Comparison of ENCODE assay signal across 16 cellular contexts in the genomic region with DNA sequence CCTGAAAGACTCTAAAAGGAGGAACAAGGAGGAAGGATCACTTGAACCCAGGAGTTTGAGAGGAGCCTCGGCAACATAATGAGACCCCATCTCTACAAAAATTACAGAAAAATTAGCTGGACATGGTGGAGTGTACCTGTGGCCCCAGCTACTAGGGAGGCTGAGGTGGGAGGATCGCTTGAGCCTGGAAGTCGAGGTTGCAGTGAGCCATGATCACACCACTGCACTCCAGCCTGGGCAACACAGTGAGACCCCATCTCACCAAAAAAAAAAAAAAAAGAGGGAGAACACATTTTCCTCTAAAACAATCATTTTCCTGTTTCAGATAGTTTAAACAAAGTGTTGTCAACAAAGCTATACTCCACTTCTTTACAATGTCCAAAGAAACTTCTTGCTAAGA. TPM values are rescaled to one million over a fixed set of nuclear protein-coding genes. Genes with fewer than 3 reads are reported as not detected.
DNase-seq lines count a peak whose midpoint lies in the region; ATAC-seq, FAIRE-seq and TF ChIP-seq lines count a peak whose summit lies in the region.
"Had no signal": no experiment of that assay in that cellular context is flagged by ENCODE, and none has a peak within 500 bp of the region (broad histone marks: within the 10 kb centered on the region; RNA-seq: fewer than 3 reads in every experiment).

No MANE protein-coding gene starts in this region.

- peak overlapping the region; percentile 53 for H3K4me2 ChIP-seq in DOHH2 (ENCODE audit: low read length)
- peak overlapping the region; percentile 69 for H3K4me2 ChIP-seq in Karpas-422 (ENCODE audit: low read depth, low read length, poor library complexity, severe bottlenecking)
- H3K4me2 ChIP-seq in K562 (ENCODE audit: insufficient read depth, low read length) = no peak overlapping the region

- H3K27ac ChIP-seq in DOHH2 (ENCODE audit: low read depth, low read length) = peak overlapping the region; percentile 61
- 0 out of 2 replicates have a peak overlapping the region, but pooled peaks have one; percentile 36 for H3K27ac ChIP-seq in Karpas-422 (ENCODE audit: low read length)
- H3K27ac ChIP-seq in K562 (ENCODE audit: extremely low read depth, low read depth, low read length) = no peak overlapping the region
- H3K27ac ChIP-seq: coronary artery, Peyer's patch, right atrium auricular region, vagina had no signal

- no peak overlapping the region for H2AFZ ChIP-seq in Karpas-422 (ENCODE audit: low read length)
- no peak overlapping the region for H2AFZ ChIP-seq in K562 (ENCODE audit: low read depth, low read length)

- TF ChIP-seq RAD21 in K562 (CRISPR knock-in tag; conservative IDR thresholded peaks at IDR 0.05 in 1 of 2, IDR thresholded peaks at IDR 0.05 in 1 of 2) = no peak

- intact Hi-C loops in K562 (cut with micrococcal nuclease) (no loop called here), posterior vena cava (cut with DNase I) (no loop called here)

- CTCF ChIA-PET in K562 (lab: Yijun Ruan, JAX; ENCODE audit: low intra/inter-chr PET ratio) = no interaction called here

- H3F3A ChIP-seq in DOHH2 (ENCODE audit: control insufficient read depth, insufficient read depth) = peaks cover 13% of the 10 kb centered on the region

- no peak overlapping the region for H3K9ac ChIP-seq in Karpas-422 (ENCODE audit: low read length)
- H3K9ac ChIP-seq in K562 (ENCODE audit: insufficient read depth in 1 of 2, low read depth in 2 of 2, low read length in 2 of 2) = no peak overlapping the region

- POLR2A ChIA-PET in K562 (lab: Yijun Ruan, JAX) = interaction anchor here (0.5 to 1.6 kb wide), 3 partner anchors 9 to 67 kb away, joined by 3 to 4 read pairs (median 3); no protein-coding TSS in a partner anchor

- no peak for ATAC-seq in K562
- ATAC-seq: left lobe of liver had no signal

- DNase-seq in Karpas-422 (no peak), K562 (ENCODE audit: extremely low read depth in 1 of 4, low spot score in 3 of 4) (no peak), posterior vena cava (ENCODE audit: low spot score) (peak; percentile 6), COLO668 (lab: John Stamatoyannopoulos, UW; ENCODE audit: unreplicated experiment) (no peak), NCI-H2107 (lab: John Stamatoyannopoulos, UW) (no peak), NCI-H345 (lab: John Stamatoyannopoulos, UW) (no peak)
- DNase-seq: amniotic stem cell, natural killer cell, NCI-H1417 treated with DMSO at 0.1 percent for 48 hours, NCI-H524 treated with DMSO at 0.1 percent for 48 hours had no signal

- H3K4me1 ChIP-seq in DOHH2 (ENCODE audit: control insufficient read depth, low read length) (peaks cover 61% of the 10 kb centered on the region), Karpas-422 (ENCODE audit: low read length) (peaks cover 50% of the 10 kb centered on the region), K562 (replicated peaks in 1 of 2; ENCODE audit: control insufficient read depth in 2 of 2, insufficient read depth in 2 of 2, low read length in 2 of 2) (peaks cover 8% of the 10 kb centered on the region in 2 experiments; a peak in 3 of 5 replicates)
- H3K4me1 ChIP-seq: right atrium auricular region had no signal

- TF ChIP-seq CTCF in DOHH2 (IDR thresholded peaks at IDR 0.05; ENCODE audit: low read depth, low read length, poor library complexity, severe bottlenecking) = no peak
- no peak for TF ChIP-seq CTCF in K562 (IDR thresholded peaks at IDR 0.05 in 2 of 3, conservative IDR thresholded peaks at IDR 0.05 in 1 of 3; ENCODE audit: insufficient read depth in 2 of 3, low read depth in 1 of 3, low read length in 3 of 3)

- WGBS in K562 (ENCODE audit: insufficient coverage, low coverage, missing lambda C conversion rate) = 25% methylated on average over 3 of the region's 3 CpGs

- BruUV-seq in K562 (replicated peaks; lab: Mats Ljungman, UMichigan) = no TSS peak

- H3K27me3 ChIP-seq in DOHH2 (ENCODE audit: control insufficient read depth, low read length) (no peaks in the 10 kb centered on the region), Karpas-422 (ENCODE audit: low read length) (no peaks in the 10 kb centered on the region), K562 (ENCODE audit: control insufficient read depth in 2 of 2, insufficient read depth in 2 of 2, low read length in 2 of 2) (peaks cover 16 to 26% of the 10 kb centered on the region in 2 experiments)
- H3K27me3 ChIP-seq: Peyer's patch, right atrium auricular region, vagina had no signal

- H3K36me3 ChIP-seq in DOHH2 (ENCODE audit: control insufficient read depth, low read length) (no peaks in the 10 kb centered on the region), Karpas-422 (ENCODE audit: insufficient read depth, low read length) (no peaks in the 10 kb centered on the region), K562 (ENCODE audit: control insufficient read depth, insufficient read depth, low read length) (no peaks in the 10 kb centered on the region)
- H3K36me3 ChIP-seq: Peyer's patch, right atrium auricular region, vagina had no signal

- TF ChIP-seq EP300 in K562 (IDR thresholded peaks at IDR 0.05; ENCODE audit: low read length) = no peak

- peak overlapping the region; percentile 27 for H3K4me3 ChIP-seq in DOHH2 (ENCODE audit: low read length)
- peak overlapping the region; percentile 47 for H3K4me3 ChIP-seq in Karpas-422 (ENCODE audit: low read length)
- no peak overlapping the region for H3K4me3 ChIP-seq in K562
- H3K4me3 ChIP-seq: coronary artery, Peyer's patch, right atrium auricular region, vagina had no signal

- TF ChIP-seq POLR2A in K562 (conservative IDR thresholded peaks at IDR 0.05) = no peak

- in situ Hi-C loops in K562 (cut with MboI) = no loop called here

- H4K20me1 ChIP-seq in DOHH2 (ENCODE audit: control insufficient read depth, insufficient read depth, low read depth, low read length) = no peaks in the 10 kb centered on the region
- no peaks in the 10 kb centered on the region for H4K20me1 ChIP-seq in Karpas-422 (ENCODE audit: insufficient read depth, low read depth, low read length)
- H4K20me1 ChIP-seq in K562 (replicated peaks; ENCODE audit: control insufficient read depth, insufficient read depth, low read length) = peaks cover 3% of the 10 kb centered on the region; the same call in 1 of the 2 replicates

- no peak for FAIRE-seq in K562 (lab: Jason Lieb, UNC)

- H3K79me2 ChIP-seq in DOHH2 (ENCODE audit: control insufficient read depth, low read length) (no peaks in the 10 kb centered on the region), Karpas-422 (ENCODE audit: low read length) (no peaks in the 10 kb centered on the region), K562 (ENCODE audit: control insufficient read depth, insufficient read depth, low read length) (no peaks in the 10 kb centered on the region)

- H3K9me2 ChIP-seq in DOHH2 (replicated peaks; ENCODE audit: control insufficient read depth, low read length) (no peaks in the 10 kb centered on the region), Karpas-422 (replicated peaks; ENCODE audit: insufficient read depth, low read length) (no peaks in the 10 kb centered on the region)

- H3K9me1 ChIP-seq in K562 (ENCODE audit: control insufficient read depth, insufficient read depth, low read length) = no peaks in the 10 kb centered on the region

- H3K9me3 ChIP-seq in DOHH2 (ENCODE audit: control insufficient read depth, insufficient read depth, low read length) = no peaks in the 10 kb centered on the region
- no peaks in the 10 kb centered on the region for H3K9me3 ChIP-seq in Karpas-422 (ENCODE audit: low read length)
- H3K9me3 ChIP-seq in K562 (replicated peaks; ENCODE audit: control insufficient read depth, insufficient read depth, low read depth, low read length) = no peaks in the 10 kb centered on the region
- H3K9me3 ChIP-seq: Peyer's patch, right atrium auricular region, vagina had no signal

RNA-seq across cellular contexts. Expression of a gene that starts 5.2 kb away (rescaled TPM):
- total RNA-seq in Karpas-422 (2014; rRNA removed; shearing (Covaris generic); ENCODE audit: low replicate concordance) = not detected in 2 replicates
- total RNA-seq in K562 (2011; cell fraction: chromatin; rRNA removed; ENCODE audit: low replicate concordance) = not detected in 2 replicates
- not detected in 2 replicates for total RNA-seq in K562 (2011; cell fraction: nucleolus; rRNA removed)
- not detected in 2 replicates for total RNA-seq in K562 (2011; cell fraction: nucleoplasm; rRNA removed)
- total RNA-seq in K562 (2014; rRNA removed) = not detected in 2 replicates
- not detected in 2 replicates for total RNA-seq in K562 (2014; rRNA removed; fragmentation: Illumina TruSeq; extraction: Trizol)
- total RNA-seq in K562 (2015; rRNA removed; fragmentation: Illumina TruSeq; extraction: Trizol) = not detected in 2 replicates
- total RNA-seq in K562 (2021) = not detected in 2 replicates
- polyA plus RNA-seq in K562 (2011; rRNA removed) = not detected in 2 replicates
- not detected in 2 replicates for polyA plus RNA-seq in K562 (2011; cell fraction: cytosol; rRNA removed)
- polyA plus RNA-seq in K562 (2011; cell fraction: nucleus; rRNA removed) = not detected in 2 replicates
- polyA plus RNA-seq in K562 (2012) = not detected in 2 replicates
- polyA plus RNA-seq in K562 (2014; fragmentation: Illumina TruSeq; extraction: Trizol) = not detected in 2 replicates
- not detected for polyA plus RNA-seq in K562 (2014; fragmentation: Nextera tagmentation; extraction: Ambion mirVana)
- not detected in 2 replicates for polyA plus RNA-seq in K562 (2014; rRNA removed)
- not detected in 2 replicates for polyA minus RNA-seq in K562 (2011; rRNA and poly(A)+ RNA removed)
- polyA minus RNA-seq in K562 (2011; cell fraction: cytosol; rRNA and poly(A)+ RNA removed) = not detected in 2 replicates
- polyA minus RNA-seq in K562 (2011; cell fraction: nucleus; rRNA and poly(A)+ RNA removed) = not detected in 2 replicates
- total RNA-seq in posterior vena cava = 1 to 10 TPM in 1 of 2 donors, under 1 TPM in 1; 0.52 to 3.3 TPM
- total RNA-seq: left lobe of liver, Peyer's patch had no signal

RNA-seq across cellular contexts. Expression of a gene that starts 8.8 kb away (rescaled TPM):
- total RNA-seq in Karpas-422 (2014; rRNA removed; shearing (Covaris generic); ENCODE audit: low replicate concordance) = 0.22 TPM in 1 of 2 replicates, not detected in the other
- not detected in 2 replicates for total RNA-seq in K562 (2011; cell fraction: chromatin; rRNA removed; ENCODE audit: low replicate concordance)
- not detected in 2 replicates for total RNA-seq in K562 (2011; cell fraction: nucleolus; rRNA removed)
- total RNA-seq in K562 (2011; cell fraction: nucleoplasm; rRNA removed) = not detected in 2 replicates
- total RNA-seq in K562 (2014; rRNA removed) = not detected in 2 replicates
- not detected in 2 replicates for total RNA-seq in K562 (2014; rRNA removed; fragmentation: Illumina TruSeq; extraction: Trizol)
- total RNA-seq in K562 (2015; rRNA removed; fragmentation: Illumina TruSeq; extraction: Trizol) = not detected in 2 replicates
- total RNA-seq in K562 (2021) = not detected in 2 replicates
- not detected in 2 replicates for polyA plus RNA-seq in K562 (2011; rRNA removed)
- not detected in 2 replicates for polyA plus RNA-seq in K562 (2011; cell fraction: cytosol; rRNA removed)
- polyA plus RNA-seq in K562 (2011; cell fraction: nucleus; rRNA removed) = not detected in 2 replicates
- polyA plus RNA-seq in K562 (2012) = not detected in 2 replicates
- not detected in 2 replicates for polyA plus RNA-seq in K562 (2014; fragmentation: Illumina TruSeq; extraction: Trizol)
- polyA plus RNA-seq in K562 (2014; fragmentation: Nextera tagmentation; extraction: Ambion mirVana) = not detected
- polyA plus RNA-seq in K562 (2014; rRNA removed) = not detected in 2 replicates
- not detected in 2 replicates for polyA minus RNA-seq in K562 (2011; rRNA and poly(A)+ RNA removed)
- polyA minus RNA-seq in K562 (2011; cell fraction: cytosol; rRNA and poly(A)+ RNA removed) = not detected in 2 replicates
- not detected in 2 replicates for polyA minus RNA-seq in K562 (2011; cell fraction: nucleus; rRNA and poly(A)+ RNA removed)
- under 1 TPM; 0.14 to 0.37 TPM for total RNA-seq in posterior vena cava
- total RNA-seq: left lobe of liver, Peyer's patch, right atrium auricular region had no signal

RNA-seq across cellular contexts. Expression of a gene that starts 22.3 kb away (rescaled TPM):
- total RNA-seq in Karpas-422 (2014; rRNA removed; shearing (Covaris generic); ENCODE audit: low replicate concordance) = not detected in 2 replicates
- total RNA-seq in K562 (2011; cell fraction: chromatin; rRNA removed; ENCODE audit: low replicate concordance) = not detected in 2 replicates
- not detected in 2 replicates for total RNA-seq in K562 (2011; cell fraction: nucleolus; rRNA removed)
- not detected in 2 replicates for total RNA-seq in K562 (2011; cell fraction: nucleoplasm; rRNA removed)
- total RNA-seq in K562 (2014; rRNA removed) = not detected in 2 replicates
- total RNA-seq in K562 (2014; rRNA removed; fragmentation: Illumina TruSeq; extraction: Trizol) = not detected in 2 replicates
- not detected in 2 replicates for total RNA-seq in K562 (2015; rRNA removed; fragmentation: Illumina TruSeq; extraction: Trizol)
- not detected in 2 replicates for total RNA-seq in K562 (2021)
- polyA plus RNA-seq in K562 (2011; rRNA removed) = not detected in 2 replicates
- polyA plus RNA-seq in K562 (2011; cell fraction: cytosol; rRNA removed) = not detected in 2 replicates
- not detected in 2 replicates for polyA plus RNA-seq in K562 (2011; cell fraction: nucleus; rRNA removed)
- polyA plus RNA-seq in K562 (2012) = not detected in 2 replicates
- polyA plus RNA-seq in K562 (2014; fragmentation: Illumina TruSeq; extraction: Trizol) = not detected in 2 replicates
- polyA plus RNA-seq in K562 (2014; fragmentation: Nextera tagmentation; extraction: Ambion mirVana) = not detected
- polyA plus RNA-seq in K562 (2014; rRNA removed) = not detected in 2 replicates
- polyA minus RNA-seq in K562 (2011; rRNA and poly(A)+ RNA removed) = not detected in 2 replicates
- polyA minus RNA-seq in K562 (2011; cell fraction: cytosol; rRNA and poly(A)+ RNA removed) = not detected in 2 replicates
- polyA minus RNA-seq in K562 (2011; cell fraction: nucleus; rRNA and poly(A)+ RNA removed) = not detected in 2 replicates
- total RNA-seq in posterior vena cava = under 1 TPM in 1 of 2 donors, not detected in 1; 0.24 TPM
- total RNA-seq: left lobe of liver, Peyer's patch had no signal

RNA-seq across cellular contexts. Expression of a gene that starts 27.2 kb away (rescaled TPM):
- total RNA-seq in Karpas-422 (2014; rRNA removed; shearing (Covaris generic); ENCODE audit: low replicate concordance) = 53.4 and 72.8 TPM in 2 replicates
- 39.3 and 99.2 TPM in 2 replicates for total RNA-seq in K562 (2011; cell fraction: chromatin; rRNA removed; ENCODE audit: low replicate concordance)
- 17.0 and 22.5 TPM in 2 replicates for total RNA-seq in K562 (2011; cell fraction: nucleolus; rRNA removed)
- 52.9 and 88.5 TPM in 2 replicates for total RNA-seq in K562 (2011; cell fraction: nucleoplasm; rRNA removed)
- total RNA-seq in K562 (2014; rRNA removed) (46.5 and 54.7 TPM in 2 replicates), K562 (2014; rRNA removed; fragmentation: Illumina TruSeq; extraction: Trizol) (71.1 and 83.0 TPM in 2 replicates), K562 (2015; rRNA removed; fragmentation: Illumina TruSeq; extraction: Trizol) (64.1 and 70.7 TPM in 2 replicates), K562 (2021) (54.7 and 59.4 TPM in 2 replicates), posterior vena cava (10 to 100 TPM; 32.6 to 32.8 TPM)
- polyA plus RNA-seq in K562 (2011; rRNA removed) (35.5 and 54.6 TPM in 2 replicates), K562 (2014; fragmentation: Illumina TruSeq; extraction: Trizol) (73.4 and 77.4 TPM in 2 replicates), K562 (2014; fragmentation: Nextera tagmentation; extraction: Ambion mirVana) (10 to 100 TPM; 32.5 to 40.1 TPM), K562 (2014; rRNA removed) (62.6 and 70.1 TPM in 2 replicates)
- 22.2 and 28.2 TPM in 2 replicates for polyA plus RNA-seq in K562 (2011; cell fraction: cytosol; rRNA removed)
- 12.6 and 12.7 TPM in 2 replicates for polyA plus RNA-seq in K562 (2011; cell fraction: nucleus; rRNA removed)
- 47.9 and 56.1 TPM in 2 replicates for polyA plus RNA-seq in K562 (2012)
- polyA minus RNA-seq in K562 (2011; rRNA and poly(A)+ RNA removed) = 32.6 and 35.9 TPM in 2 replicates
- polyA minus RNA-seq in K562 (2011; cell fraction: cytosol; rRNA and poly(A)+ RNA removed) = 14.2 and 17.3 TPM in 2 replicates
- polyA minus RNA-seq in K562 (2011; cell fraction: nucleus; rRNA and poly(A)+ RNA removed) = 17.5 and 23.9 TPM in 2 replicates

RNA-seq across cellular contexts. Expression of a gene that starts 48.9 kb away (rescaled TPM):
- total RNA-seq in Karpas-422 (2014; rRNA removed; shearing (Covaris generic); ENCODE audit: low replicate concordance) = 0.47 and 2.2 TPM in 2 replicates
- 2.5 and 7.2 TPM in 2 replicates for total RNA-seq in K562 (2011; cell fraction: chromatin; rRNA removed; ENCODE audit: low replicate concordance)
- total RNA-seq in K562 (2011; cell fraction: nucleolus; rRNA removed) = 0.67 and 1.7 TPM in 2 replicates
- 1.9 and 3.3 TPM in 2 replicates for total RNA-seq in K562 (2011; cell fraction: nucleoplasm; rRNA removed)
- 0.49 and 1.0 TPM in 2 replicates for total RNA-seq in K562 (2014; rRNA removed)
- total RNA-seq in K562 (2014; rRNA removed; fragmentation: Illumina TruSeq; extraction: Trizol) = 1.4 and 1.6 TPM in 2 replicates
- 1.1 and 1.4 TPM in 2 replicates for total RNA-seq in K562 (2015; rRNA removed; fragmentation: Illumina TruSeq; extraction: Trizol)
- total RNA-seq in K562 (2021) = 0.74 and 0.75 TPM in 2 replicates
- 0.78 and 0.91 TPM in 2 replicates for polyA plus RNA-seq in K562 (2011; rRNA removed)
- polyA plus RNA-seq in K562 (2011; cell fraction: cytosol; rRNA removed) = 0.10 and 0.24 TPM in 2 replicates
- polyA plus RNA-seq in K562 (2011; cell fraction: nucleus; rRNA removed) = 0.88 and 1.1 TPM in 2 replicates
- 0.25 and 1.00 TPM in 2 replicates for polyA plus RNA-seq in K562 (2012)
- polyA plus RNA-seq in K562 (2014; fragmentation: Illumina TruSeq; extraction: Trizol) = 0.33 and 0.65 TPM in 2 replicates
- under 1 TPM; 0.03 to 0.25 TPM for polyA plus RNA-seq in K562 (2014; fragmentation: Nextera tagmentation; extraction: Ambion mirVana)
- polyA plus RNA-seq in K562 (2014; rRNA removed) = 0.38 and 0.94 TPM in 2 replicates
- polyA minus RNA-seq in K562 (2011; rRNA and poly(A)+ RNA removed) = 3.4 and 5.4 TPM in 2 replicates
- polyA minus RNA-seq in K562 (2011; cell fraction: cytosol; rRNA and poly(A)+ RNA removed) = 1.3 and 2.1 TPM in 2 replicates
- 0.81 and 1.6 TPM in 2 replicates for polyA minus RNA-seq in K562 (2011; cell fraction: nucleus; rRNA and poly(A)+ RNA removed)
- under 1 TPM; 0.46 to 0.52 TPM for total RNA-seq in posterior vena cava
